ENCODE assay signal across 8 cellular contexts in genomic region chr18:58135806-58136331, GRCh38.
DNase-seq lines count a peak whose midpoint lies in the region; ATAC-seq and TF ChIP-seq lines count a peak whose summit lies in the region.

No MANE protein-coding gene starts in this region.

- DNase-seq in AG08395 (ENCODE audit: low spot score) (peak; percentile 79), NCI-H510A treated with DMSO at 0.1 percent for 48 hours (lab: John Stamatoyannopoulos, UW) (peak; percentile 86), epithelial cell of esophagus (ENCODE audit: low read depth) (peak; percentile 79), myocyte (ENCODE audit: low read depth) (peak; percentile 74), stomach (peak; percentile 65)
- peak; percentile 24 for DNase-seq in activated CD4-positive, alpha-beta T cell treated with anti-CD3 and anti-CD28 coated beads, Interleukin-2, amount 50 U/mL, for 1 hour

- H3K4me1 ChIP-seq in stomach: peaks cover 15 to 36% (median 25%) of the 10 kb centered on the region in 4 donors

- peak overlapping the region in 2 of 5 donors; percentile 1 to 27 for H3K27ac ChIP-seq in stomach

- no peak for TF ChIP-seq POLR2A in stomach (IDR thresholded peaks at IDR 0.05)

- WGBS in stomach, 5 donors: 13 to 33% (median 22%) methylated on average over 5 of the region's 5 CpGs

- H3K36me3 ChIP-seq in stomach: no peaks in the 10 kb centered on the region

- intact Hi-C loops in stomach (cut with DNase I; ENCODE audit: low total_unique reads): no loop called here

- peak; percentile 97 for TF ChIP-seq CTCF in epithelial cell of esophagus (IDR thresholded peaks at IDR 0.05; ENCODE audit: insufficient read depth, low read depth, low read length, missing control alignments)
- TF ChIP-seq CTCF in stomach (IDR thresholded peaks at IDR 0.05): peak in 5 of 7 experiments; percentile 67 to 86 (median 83)

- no peaks in the 10 kb centered on the region for H3K9me3 ChIP-seq in stomach

- no peak overlapping the region for H3K4me3 ChIP-seq in epithelial cell of esophagus (ENCODE audit: low read length)
- H3K4me3 ChIP-seq in stomach: no peak overlapping the region

- H3K27me3 ChIP-seq in stomach: no peaks in the 10 kb centered on the region

- peak; percentile 77 for ATAC-seq in GM18511 (IDR thresholded peaks at IDR 0.05; ENCODE audit: unreplicated experiment)
- peak; percentile 68 for ATAC-seq in HG03135 (IDR thresholded peaks at IDR 0.05; ENCODE audit: unreplicated experiment)

- no peak for TF ChIP-seq EP300 in stomach (IDR thresholded peaks at IDR 0.05)

Comparison
In these comparisons a context has a peak if more than half of its experiments do, and no peak if none do; other contexts are left out.
1. DNase-seq: peak in every context shown above with its lines; median percentile 86 in NCI-H510A treated with DMSO at 0.1 percent for 48 hours; 79 in AG08395; 79 in epithelial cell of esophagus; 74 in myocyte; 65 in stomach; 24 in activated CD4-positive, alpha-beta T cell treated with anti-CD3 and anti-CD28 coated beads, Interleukin-2, amount 50 U/mL, for 1 hour.